In the genomic region with DNA sequence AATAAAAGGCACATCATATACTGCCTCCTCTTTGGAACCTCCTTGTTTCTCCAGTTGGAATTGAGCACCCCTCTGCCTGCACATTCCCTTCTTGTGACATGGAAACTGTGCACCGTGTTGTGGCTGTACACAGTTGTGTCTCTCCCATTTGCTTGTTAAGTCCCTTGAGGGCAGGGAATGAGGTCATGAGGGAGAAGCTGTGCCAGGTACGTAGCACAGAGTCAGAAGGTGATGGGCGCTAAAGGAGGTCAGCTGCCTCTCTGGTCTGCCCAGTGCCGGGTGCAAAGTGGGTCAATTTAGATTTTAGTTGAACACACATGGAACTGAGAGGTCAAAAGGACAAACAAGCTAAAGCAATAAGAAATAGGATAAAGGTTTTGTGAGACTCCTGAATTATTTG, we compare ENCODE assay signal across 28 cellular contexts.
DNase-seq lines count a peak whose midpoint lies in the region; ATAC-seq and TF ChIP-seq lines count a peak whose summit lies in the region.
"Had no signal": no experiment of that assay in that cellular context is flagged by ENCODE, and none has a peak within 500 bp of the region (broad histone marks: within the 10 kb centered on the region; RNA-seq: fewer than 3 reads in every experiment).

No MANE protein-coding gene starts in this region.

- H3K79me2 ChIP-seq in OCI-LY7 (ENCODE audit: insufficient read depth, low read depth, low read length) (no peaks in the 10 kb centered on the region), PC-9 (ENCODE audit: low read depth) (no peaks in the 10 kb centered on the region)

- no peaks in the 10 kb centered on the region for H3K36me3 Mint-ChIP-seq in activated CD8-positive, alpha-beta memory T cell treated with anti-CD3 and anti-CD28 coated beads, Interleukin-2, amount 10 ng/mL, durations not matched to agents 7 days and 5 days
- H3K36me3 Mint-ChIP-seq: IgD-negative memory B cell had no signal

- intact Hi-C loops in OCI-LY7 (cut with micrococcal nuclease; ENCODE audit: unreplicated experiment) (no loop called here), PC-9 (cut with micrococcal nuclease; ENCODE audit: unreplicated experiment) (no loop called here)

- CTCF ChIA-PET in activated CD8-positive, alpha-beta memory T cell treated with anti-CD3 and anti-CD28 coated beads, Interleukin-2, amount 10 ng/mL, durations not matched to agents 7 days and 5 days (lab: Charles Lee), result no interaction called here
- CTCF ChIA-PET in OCI-LY7 (lab: Charles Lee; ENCODE audit: unreplicated experiment) (no interaction called here), PC-9 (lab: Charles Lee) (no interaction called here)

- peak; percentile 25 for DNase-seq in activated CD8-positive, alpha-beta memory T cell treated with anti-CD3 and anti-CD28 coated beads, Interleukin-2, amount 50 U/mL, for 48 hours
- no peak for DNase-seq in activated CD8-positive, alpha-beta memory T cell treated with anti-CD3 and anti-CD28 coated beads, Interleukin-2, amount 10 ng/mL, durations not matched to agents 7 days and 5 days
- DNase-seq in OCI-LY7 (ENCODE audit: low spot score) (no peak), left lobe of liver (ENCODE audit: low spot score) (peak; percentile 22), HK-2 (ENCODE audit: unreplicated experiment) (no peak), PC-9 (no peak)
- DNase-seq: Calu3, DMS153, DND-41, HFFc6, NCI-H1048, NCI-H1436, NCI-H187 treated with DMSO at 0.1 percent for 48 hours, NCI-H2171 treated with DMSO at 0.1 percent for 48 hours, NCI-H345, NCI-H510A treated with DMSO at 0.1 percent for 48 hours, NCI-H748 treated with DMSO at 0.1 percent for 48 hours, Right ventricle myocardium superior, RPMI8226 had no signal

- H3K4me3 ChIP-seq in OCI-LY7 (ENCODE audit: low read depth, low read length, poor library complexity, severe bottlenecking), result no peak overlapping the region
- no peak overlapping the region for H3K4me3 ChIP-seq in gastroesophageal sphincter
- H3K4me3 ChIP-seq in PC-9, result no peak overlapping the region
- H3K4me3 ChIP-seq: GM23338, HAP-1, SJSA1 had no signal

- H4K20me1 ChIP-seq in OCI-LY7 (ENCODE audit: insufficient read depth, low read length), result no peaks in the 10 kb centered on the region
- no peaks in the 10 kb centered on the region for H4K20me1 ChIP-seq in PC-9 (ENCODE audit: insufficient read depth)

- peaks cover 14% of the 10 kb centered on the region for H3K27me3 ChIP-seq in gastroesophageal sphincter
- 0 out of 2 replicates have a peak, but pooled peaks cover 2% of the 10 kb centered on the region for H3K27me3 ChIP-seq in PC-9 (ENCODE audit: insufficient read depth, low read depth)
- H3K27me3 ChIP-seq: SJSA1 had no signal

- TF ChIP-seq EP300 in gastroesophageal sphincter (IDR thresholded peaks at IDR 0.05), result no peak

- no peak for TF ChIP-seq POLR2A in gastroesophageal sphincter (IDR thresholded peaks at IDR 0.05)

- H3K27ac Mint-ChIP-seq in activated CD8-positive, alpha-beta memory T cell treated with anti-CD3 and anti-CD28 coated beads, Interleukin-2, amount 10 ng/mL, durations not matched to agents 7 days and 5 days, result no peak overlapping the region
- H3K27ac Mint-ChIP-seq: B cell, GM23338, HFFc6 had no signal

- H3K9me2 ChIP-seq in OCI-LY7 (ENCODE audit: insufficient read depth, low read length) (no peaks in the 10 kb centered on the region), PC-9 (ENCODE audit: insufficient read depth) (no peaks in the 10 kb centered on the region)

- no peaks in the 10 kb centered on the region for H3K9me3 Mint-ChIP-seq in activated CD8-positive, alpha-beta memory T cell treated with anti-CD3 and anti-CD28 coated beads, Interleukin-2, amount 10 ng/mL, durations not matched to agents 7 days and 5 days (ENCODE audit: low read depth)
- H3K9me3 Mint-ChIP-seq: GM23338, HFFc6, IgD-negative memory B cell had no signal

- H3K27me3 Mint-ChIP-seq in activated CD8-positive, alpha-beta memory T cell treated with anti-CD3 and anti-CD28 coated beads, Interleukin-2, amount 10 ng/mL, durations not matched to agents 7 days and 5 days, result peaks cover 37% of the 10 kb centered on the region

- POLR2A ChIA-PET in OCI-LY7 (lab: Charles Lee) (no interaction called here), PC-9 (lab: Charles Lee; ENCODE audit: unreplicated experiment) (no interaction called here)

- no peak for TF ChIP-seq CTCF in OCI-LY7 (conservative IDR thresholded peaks at IDR 0.05; ENCODE audit: low read length)
- no peak for TF ChIP-seq CTCF in gastroesophageal sphincter (IDR thresholded peaks at IDR 0.05)
- TF ChIP-seq CTCF in PC-9 (conservative IDR thresholded peaks at IDR 0.05), result no peak

- H3K36me3 ChIP-seq in OCI-LY7 (ENCODE audit: insufficient read depth, low read length), result no peaks in the 10 kb centered on the region
- H3K36me3 ChIP-seq in gastroesophageal sphincter, result no peaks in the 10 kb centered on the region
- H3K36me3 ChIP-seq in PC-9 (ENCODE audit: low read depth), result no peaks in the 10 kb centered on the region
- H3K36me3 ChIP-seq: HAP-1, SJSA1 had no signal

- no peak overlapping the region for H2AFZ ChIP-seq in OCI-LY7 (ENCODE audit: low read length)
- H2AFZ ChIP-seq in PC-9, result no peak overlapping the region

- H3F3A ChIP-seq in PC-9 (ENCODE audit: insufficient read depth, low read depth), result no peaks in the 10 kb centered on the region

- 78% methylated on average over 3 of the region's 4 CpGs; no CpG with 5 or more reads in 1 of the 2 donors for WGBS in gastroesophageal sphincter (ENCODE audit: low coverage in 1 of 2), 2 donors

- H3K9me3 ChIP-seq in OCI-LY7 (ENCODE audit: low read length) (no peaks in the 10 kb centered on the region), gastroesophageal sphincter (no peaks in the 10 kb centered on the region), PC-9 (ENCODE audit: insufficient read depth, low read depth) (no peaks in the 10 kb centered on the region)
- H3K9me3 ChIP-seq: HAP-1, SJSA1 had no signal

- ATAC-seq in activated CD8-positive, alpha-beta memory T cell treated with anti-CD3 and anti-CD28 coated beads, Interleukin-2, amount 10 ng/mL, durations not matched to agents 7 days and 5 days, result no peak
- ATAC-seq in left lobe of liver (no peak), GM19452 (IDR thresholded peaks at IDR 0.05; ENCODE audit: unreplicated experiment) (no peak), gastroesophageal sphincter (no peak)
- ATAC-seq: GM23338 had no signal

- no TSS peak for BruUV-seq in OCI-LY7 (replicated peaks; lab: Mats Ljungman, UMichigan)
- no TSS peak for BruUV-seq in PC-9 (replicated peaks; lab: Mats Ljungman, UMichigan)

- H3K4me1 Mint-ChIP-seq in activated CD8-positive, alpha-beta memory T cell treated with anti-CD3 and anti-CD28 coated beads, Interleukin-2, amount 10 ng/mL, durations not matched to agents 7 days and 5 days, result no peaks in the 10 kb centered on the region

- H3K27ac ChIP-seq in OCI-LY7 (ENCODE audit: low read depth, low read length, poor library complexity, severe bottlenecking) (no peak overlapping the region), gastroesophageal sphincter (no peak overlapping the region), PC-9 (no peak overlapping the region)
- H3K27ac ChIP-seq: 22Rv1, KMS-11, SJSA1 had no signal

- no peak overlapping the region for H3K4me3 Mint-ChIP-seq in activated CD8-positive, alpha-beta memory T cell treated with anti-CD3 and anti-CD28 coated beads, Interleukin-2, amount 10 ng/mL, durations not matched to agents 7 days and 5 days
- H3K4me3 Mint-ChIP-seq: B cell, GM23338, HFFc6 had no signal

- H3K4me1 ChIP-seq in OCI-LY7 (ENCODE audit: insufficient read depth, low read length, poor library complexity, severe bottlenecking) (peaks cover 17% of the 10 kb centered on the region), gastroesophageal sphincter (no peaks in the 10 kb centered on the region), PC-9 (replicated peaks; ENCODE audit: insufficient read depth) (0 out of 2 replicates have a peak, but pooled peaks cover 5% of the 10 kb centered on the region)
- H3K4me1 ChIP-seq: HAP-1 had no signal

- H3K4me2 ChIP-seq in OCI-LY7 (ENCODE audit: low read length), result peak overlapping the region; percentile 33; the same call in 1 of the 2 replicates
- no peak overlapping the region for H3K4me2 ChIP-seq in PC-9
- H3K4me2 ChIP-seq: GM23338, KMS-11 had no signal

Comparison
In these comparisons a context has a peak if more than half of its experiments do, and no peak if none do; other contexts are left out.
1. DNase-seq: peak in activated CD8-positive, alpha-beta memory T cell treated with anti-CD3 and anti-CD28 coated beads, Interleukin-2, amount 50 U/mL, for 48 hours (single experiment) and left lobe of liver (single experiment); none in activated CD8-positive, alpha-beta memory T cell treated with anti-CD3 and anti-CD28 coated beads, Interleukin-2, amount 10 ng/mL, durations not matched to agents 7 days and 5 days (single experiment), OCI-LY7 (single experiment), HK-2 (single experiment) and PC-9 (0 of 2).